ENCODE assay signal across 8 cellular contexts in the genomic region with DNA sequence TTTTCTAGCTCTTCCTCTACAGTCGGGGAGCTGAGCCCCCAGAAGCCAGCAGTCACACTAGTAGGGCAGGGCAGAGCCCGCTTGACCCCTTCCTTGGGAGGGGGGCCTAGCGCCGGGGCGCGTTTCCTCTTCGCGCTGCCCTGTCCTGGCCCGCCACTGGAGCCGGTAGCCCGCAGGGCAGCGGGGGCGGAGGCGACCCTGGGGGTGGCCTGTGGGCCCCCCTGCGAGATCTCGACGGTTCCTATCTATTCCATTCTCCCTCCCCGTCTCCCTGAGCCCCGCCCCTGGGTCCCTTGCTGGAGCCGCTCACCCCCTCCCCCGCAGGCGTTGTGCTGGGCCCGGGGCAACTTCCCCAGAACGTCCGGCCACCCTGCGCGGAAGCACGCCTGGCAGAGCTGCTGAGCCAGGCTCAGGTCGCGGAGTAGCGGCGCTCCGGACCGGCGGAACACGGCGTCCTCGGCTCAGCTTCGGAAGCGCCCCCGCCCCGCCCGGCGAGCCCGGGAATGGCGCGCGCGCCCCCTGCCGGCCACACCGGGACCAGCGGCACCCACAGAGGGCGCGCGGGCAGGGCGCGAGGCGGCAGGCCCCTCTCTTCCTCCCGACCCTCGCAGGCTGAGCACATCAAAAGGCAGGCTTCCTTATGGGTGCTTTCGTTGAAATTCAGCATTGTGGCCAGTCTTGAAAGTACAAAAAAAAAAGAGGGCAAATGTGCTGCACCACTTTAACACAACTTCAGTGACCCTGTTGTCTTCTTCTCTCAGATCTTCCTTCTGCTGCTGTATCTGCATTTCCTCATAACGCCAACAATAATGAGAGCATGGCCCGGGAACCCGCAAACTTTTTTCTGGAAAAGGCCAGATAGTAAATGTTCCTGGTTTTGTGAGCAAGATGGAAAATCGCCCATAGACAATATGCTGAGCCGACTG.
DNase-seq lines count a peak whose midpoint lies in the region; ATAC-seq and TF ChIP-seq lines count a peak whose summit lies in the region.

No MANE protein-coding gene starts in this region.

- peak overlapping the region; percentile 75 for H3K9ac ChIP-seq in BLaER1

- H3K36me3 ChIP-seq in BLaER1, result no peaks in the 10 kb centered on the region

- H3K9me3 ChIP-seq in BLaER1, result peaks cover 10% of the 10 kb centered on the region

- no peaks in the 10 kb centered on the region for H3K9me3 Mint-ChIP-seq in activated T-helper 17 cell treated with anti-CD3 and anti-CD28 coated beads, Interleukin-2, amount 50 U/mL, for 72 hours
- peaks cover 27% of the 10 kb centered on the region for H3K9me3 Mint-ChIP-seq in nephron progenitor cell

- no peaks in the 10 kb centered on the region for H4K20me1 ChIP-seq in BLaER1

- peak; percentile 39 for TF ChIP-seq POLR2A in GM18951 (IDR thresholded peaks at IDR 0.05; ENCODE audit: extremely low read depth, insufficient read depth, insufficient read length)

- TF ChIP-seq CTCF in foreskin fibroblast (IDR thresholded peaks at IDR 0.05; ENCODE audit: low read depth, low read length), result peak; percentile 56
- TF ChIP-seq CTCF in nephron progenitor cell (IDR thresholded peaks at IDR 0.05), result peak; percentile 80

- H3K36me3 Mint-ChIP-seq in activated T-helper 17 cell treated with anti-CD3 and anti-CD28 coated beads, Interleukin-2, amount 50 U/mL, for 72 hours (ENCODE audit: low read depth), result no peaks in the 10 kb centered on the region
- H3K36me3 Mint-ChIP-seq in nephron progenitor cell (ENCODE audit: low read depth), result peaks cover 12% of the 10 kb centered on the region

- H3K4me3 ChIP-seq in BLaER1 (peak overlapping the region; percentile 69), foreskin fibroblast (ENCODE audit: low read depth in 1 of 2, low read length in 2 of 2) (peak overlapping the region; percentile 50 to 59)

- no peak overlapping the region for H3K27ac Mint-ChIP-seq in activated T-helper 17 cell treated with anti-CD3 and anti-CD28 coated beads, Interleukin-2, amount 50 U/mL, for 72 hours
- peak overlapping the region; percentile 78 for H3K27ac Mint-ChIP-seq in nephron progenitor cell

- ATAC-seq in HG03135 (IDR thresholded peaks at IDR 0.05; ENCODE audit: unreplicated experiment), result peak; percentile 89
- peak; percentile 60 for ATAC-seq in activated T-helper 17 cell treated with anti-CD3 and anti-CD28 coated beads, Interleukin-2, amount 50 U/mL, for 72 hours (replicated peaks)

- H3K4me1 ChIP-seq in BLaER1, result peaks cover 35% of the 10 kb centered on the region

- peaks cover 29% of the 10 kb centered on the region for H3K27me3 Mint-ChIP-seq in activated T-helper 17 cell treated with anti-CD3 and anti-CD28 coated beads, Interleukin-2, amount 50 U/mL, for 72 hours
- peaks cover 24% of the 10 kb centered on the region for H3K27me3 Mint-ChIP-seq in nephron progenitor cell (ENCODE audit: low read depth, poor library complexity)

- H3K4me3 Mint-ChIP-seq in activated T-helper 17 cell treated with anti-CD3 and anti-CD28 coated beads, Interleukin-2, amount 50 U/mL, for 72 hours, result peak overlapping the region; percentile 42
- H3K4me3 Mint-ChIP-seq in nephron progenitor cell, result peak overlapping the region; percentile 84

- H3K4me1 Mint-ChIP-seq in activated T-helper 17 cell treated with anti-CD3 and anti-CD28 coated beads, Interleukin-2, amount 50 U/mL, for 72 hours, result no peaks in the 10 kb centered on the region
- peaks cover 24% of the 10 kb centered on the region for H3K4me1 Mint-ChIP-seq in nephron progenitor cell

- peak overlapping the region; percentile 78 for H3K27ac ChIP-seq in BLaER1
- peak overlapping the region; percentile 63 for H3K27ac ChIP-seq in temporal lobe (ENCODE audit: low read depth, low read length)

- in situ Hi-C loops in GM18951 (cut with MboI; ENCODE audit: low sequenced_read_pairs, unreplicated experiment), result loop anchor here (10.0 kb wide), 1 partner anchor 70 kb away; no protein-coding TSS in a partner anchor

- H3K27me3 ChIP-seq in BLaER1, result no peaks in the 10 kb centered on the region

- peak overlapping the region; percentile 88 for H3K4me2 ChIP-seq in BLaER1

- DNase-seq in NCI-H82 (lab: John Stamatoyannopoulos, UW) (peak; percentile 71), foreskin fibroblast (peak; percentile 51 to 82), nephron progenitor cell (peak; percentile 90)

Comparison
In these comparisons a context has a peak if more than half of its experiments do, and no peak if none do; other contexts are left out.
1. Peak in every context shown above with its lines: DNase-seq, ATAC-seq, H3K4me3 ChIP-seq and H3K27ac ChIP-seq.